ENCODE assay signal across 12 cellular contexts in genomic region chr13:110683203-110683883, GRCh38. TPM values are rescaled to one million over a fixed set of nuclear protein-coding genes. Genes with fewer than 3 reads are reported as not detected.
DNase-seq lines count a peak whose midpoint lies in the region; ATAC-seq, FAIRE-seq and TF ChIP-seq lines count a peak whose summit lies in the region.
"Had no signal": no experiment of that assay in that cellular context is flagged by ENCODE, and none has a peak within 500 bp of the region (broad histone marks: within the 10 kb centered on the region; RNA-seq: fewer than 3 reads in every experiment).

No MANE protein-coding gene starts in this region.

- H3K27ac ChIP-seq in keratinocyte (ENCODE audit: control insufficient read depth, insufficient read depth, low read length), result no peak overlapping the region
- H3K27ac ChIP-seq: SK-N-MC had no signal

- no peaks in the 10 kb centered on the region for H3K27me3 ChIP-seq in keratinocyte (ENCODE audit: control insufficient read depth, extremely low read depth, insufficient read depth, low read length)
- H3K27me3 ChIP-seq: upper lobe of left lung had no signal

- H3K4me1 Mint-ChIP-seq in T-helper 17 cell, result peaks cover 8% of the 10 kb centered on the region

- peaks cover 3% of the 10 kb centered on the region for H3K79me2 ChIP-seq in keratinocyte (ENCODE audit: control insufficient read depth, insufficient read depth, low read length)

- no peaks in the 10 kb centered on the region for H3K9me1 ChIP-seq in keratinocyte (ENCODE audit: control insufficient read depth, extremely low read depth, insufficient read depth, low read length)

- H3K9me3 ChIP-seq in T-helper 17 cell (ENCODE audit: control insufficient read depth, low read length, poor library complexity, severe bottlenecking), result no peaks in the 10 kb centered on the region
- no peaks in the 10 kb centered on the region for H3K9me3 ChIP-seq in keratinocyte (ENCODE audit: control insufficient read depth, low read depth, low read length)
- H3K9me3 ChIP-seq: upper lobe of left lung had no signal

- DNase-seq in A172 (ENCODE audit: low spot score) (peak; percentile 22), GM10266 (ENCODE audit: extremely low spot score) (no peak), T-helper 17 cell (no peak), keratinocyte (ENCODE audit: low read depth, low spot score) (no peak)
- DNase-seq: nucleus accumbens, upper lobe of left lung had no signal

- no peak overlapping the region for H3K9ac ChIP-seq in keratinocyte (ENCODE audit: control insufficient read depth, extremely low read depth, insufficient read depth, low read length)

- H3K4me3 ChIP-seq in keratinocyte (ENCODE audit: control insufficient read depth in 2 of 3, extremely low read depth in 1 of 3, insufficient read depth in 2 of 3, low read depth in 1 of 3, low read length in 3 of 3), result no peak overlapping the region
- H3K4me3 ChIP-seq: SK-N-MC, upper lobe of left lung had no signal

- ATAC-seq in T-helper 17 cell (peak; percentile 47), HG03135 (IDR thresholded peaks at IDR 0.05; ENCODE audit: unreplicated experiment) (no peak), HG03039 (IDR thresholded peaks at IDR 0.05; ENCODE audit: unreplicated experiment) (no peak), GM18873 (IDR thresholded peaks at IDR 0.05; ENCODE audit: low FRiP score, unreplicated experiment) (no peak)
- no peak for ATAC-seq in activated CD4-positive, CD25-positive, alpha-beta regulatory T cell treated with anti-CD3 and anti-CD28 coated beads, Interleukin-2, amount 50 U/mL, for 24 hours

- FAIRE-seq in keratinocyte (lab: Jason Lieb, UNC), result no peak
- FAIRE-seq: colon had no signal

- H3K36me3 ChIP-seq in keratinocyte (ENCODE audit: control insufficient read depth in 2 of 2, extremely low read depth in 1 of 2, insufficient read depth in 2 of 2, low read length in 2 of 2), result peaks cover 46 to 49% of the 10 kb centered on the region in 2 experiments

- no peaks in the 10 kb centered on the region for H3K27me3 Mint-ChIP-seq in T-helper 17 cell

- no peak overlapping the region for H3K27ac Mint-ChIP-seq in T-helper 17 cell

- H3K4me3 Mint-ChIP-seq in T-helper 17 cell, result no peak overlapping the region

- H3K36me3 Mint-ChIP-seq in T-helper 17 cell (ENCODE audit: low read depth), result peaks cover 8% of the 10 kb centered on the region

- no peak overlapping the region for H3K4me2 ChIP-seq in keratinocyte (ENCODE audit: control insufficient read depth, extremely low read depth, insufficient read depth, low read depth, low read length)

- dilution Hi-C loops in keratinocyte (cut with MboI; ENCODE audit: extremely low pct_ligation_motif_present, low sequenced_read_pairs), result no loop called here

- H3K4me1 ChIP-seq in keratinocyte (ENCODE audit: control insufficient read depth, extremely low read depth, insufficient read depth, low read length), result no peaks in the 10 kb centered on the region
- H3K4me1 ChIP-seq: upper lobe of left lung had no signal

- TF ChIP-seq CTCF in GM10266 (IDR thresholded peaks at IDR 0.05; ENCODE audit: control insufficient read depth, insufficient read depth, low read depth, missing control alignments), result peak; percentile 29
- TF ChIP-seq CTCF in keratinocyte (optimal IDR thresholded peaks at IDR 0.05 in 1 of 3, IDR thresholded peaks at IDR 0.05 in 1 of 3, conservative IDR thresholded peaks at IDR 0.05 in 1 of 3; ENCODE audit: extremely low read depth in 1 of 3, insufficient read depth in 2 of 3, low read length in 3 of 3), result peak; percentile 19 to 51 (median 25)

- no peak overlapping the region for H2AFZ ChIP-seq in keratinocyte (ENCODE audit: control insufficient read depth, low read length)

- H4K20me1 ChIP-seq in keratinocyte (ENCODE audit: control insufficient read depth, extremely low read depth, insufficient read depth, low read length), result no peaks in the 10 kb centered on the region

RNA-seq across cellular contexts. Expression of gene CARS2, which starts 22.6 kb away (rescaled TPM):
- 71.8 and 73.1 TPM in 2 replicates for total RNA-seq in A172 (2014; rRNA removed; shearing (Covaris generic))
- 10 to 100 TPM; 57.7 to 74.6 TPM for total RNA-seq in T-helper 17 cell
- polyA plus RNA-seq in keratinocyte, result 67.8 to 94.5 TPM (median 90.0 TPM) in 3 replicates
- 63.1 TPM for polyA plus RNA-seq in keratinocyte (2011; ENCODE audit: low read depth)
- polyA plus RNA-seq in keratinocyte (2011; cell fraction: cytosol; rRNA removed), result 63.5 and 91.6 TPM in 2 replicates
- 124 and 139 TPM in 2 replicates for polyA plus RNA-seq in keratinocyte (2011; cell fraction: nucleus; rRNA removed)
- polyA plus RNA-seq in keratinocyte (2012; ENCODE audit: low replicate concordance), result 59.4 and 67.4 TPM in 2 replicates
- 36.6 to 53.4 TPM (median 53.0 TPM) in 3 replicates for polyA minus RNA-seq in keratinocyte
- polyA minus RNA-seq in keratinocyte (2011; cell fraction: cytosol; rRNA and poly(A)+ RNA removed), result 65.6 TPM
- 53.6 and 64.5 TPM in 2 replicates for polyA minus RNA-seq in keratinocyte (2011; cell fraction: nucleus; rRNA and poly(A)+ RNA removed)

RNA-seq across cellular contexts. Expression of gene ING1, which starts 30.2 kb away (rescaled TPM):
- 14.4 and 20.6 TPM in 2 replicates for total RNA-seq in A172 (2014; rRNA removed; shearing (Covaris generic))
- total RNA-seq in T-helper 17 cell, result 10 to 100 TPM; 15.2 to 15.3 TPM
- polyA plus RNA-seq in keratinocyte, result 6.4 to 8.9 TPM (median 7.2 TPM) in 3 replicates
- 4.4 TPM for polyA plus RNA-seq in keratinocyte (2011; ENCODE audit: low read depth)
- polyA plus RNA-seq in keratinocyte (2011; cell fraction: cytosol; rRNA removed), result 2.5 and 6.1 TPM in 2 replicates
- polyA plus RNA-seq in keratinocyte (2011; cell fraction: nucleus; rRNA removed), result 5.3 and 5.8 TPM in 2 replicates
- polyA plus RNA-seq in keratinocyte (2012; ENCODE audit: low replicate concordance), result 6.9 and 8.5 TPM in 2 replicates
- 3.0 to 3.4 TPM (median 3.2 TPM) in 3 replicates for polyA minus RNA-seq in keratinocyte
- 16.1 TPM for polyA minus RNA-seq in keratinocyte (2011; cell fraction: cytosol; rRNA and poly(A)+ RNA removed)
- polyA minus RNA-seq in keratinocyte (2011; cell fraction: nucleus; rRNA and poly(A)+ RNA removed), result 3.8 and 4.3 TPM in 2 replicates
